In genomic region chr2:112706947-112707346, GRCh38 we compare ENCODE assay signal across 1 cellular context.
TF ChIP-seq lines count a peak whose summit lies in the region.
"Not testable (repeated sequence)": the region's sequence is repeated elsewhere in the genome, so short reads cannot be mapped to it uniquely, and the experiment has no call there.

No MANE protein-coding gene starts in this region.

TF ChIP-seq in K562, 482 proteins besides CTCF, POLR2A, EP300 and RAD21:
- 0 out of 2 replicates have a peak, but pooled peaks have one; percentile 44 for TF ChIP-seq IRF9 (tag; IDR thresholded peaks at IDR 0.05)
- TF ChIP-seq CEBPG (CRISPR knock-in tag; IDR thresholded peaks at IDR 0.05): peak; percentile 76
- TF ChIP-seq CEBPG (tag; conservative IDR thresholded peaks at IDR 0.05 in 1 of 2, IDR thresholded peaks at IDR 0.05 in 1 of 2): peak; percentile 77 to 87
- TF ChIP-seq ATF3 (IDR thresholded peaks at IDR 0.05): peak; percentile 84
- not testable (repeated sequence) for TF ChIP-seq ATF3 (CRISPR knock-in tag; conservative IDR thresholded peaks at IDR 0.05)
- peak; percentile 89 for TF ChIP-seq CEBPB (tag; IDR thresholded peaks at IDR 0.05)
- TF ChIP-seq TRIM25 (IDR thresholded peaks at IDR 0.05; ENCODE audit: borderline replicate concordance): 0 out of 2 replicates have a peak, but pooled peaks have one; percentile 26
- TF ChIP-seq ARNT (IDR thresholded peaks at IDR 0.05): peak in 1 of 2 experiments; percentile 35; a peak in 1 of 4 replicates
- peak; percentile 5; the same call in 1 of the 2 replicates for TF ChIP-seq CXXC5 (CRISPR knock-in tag; IDR thresholded peaks at IDR 0.05)
